In the genomic region with DNA sequence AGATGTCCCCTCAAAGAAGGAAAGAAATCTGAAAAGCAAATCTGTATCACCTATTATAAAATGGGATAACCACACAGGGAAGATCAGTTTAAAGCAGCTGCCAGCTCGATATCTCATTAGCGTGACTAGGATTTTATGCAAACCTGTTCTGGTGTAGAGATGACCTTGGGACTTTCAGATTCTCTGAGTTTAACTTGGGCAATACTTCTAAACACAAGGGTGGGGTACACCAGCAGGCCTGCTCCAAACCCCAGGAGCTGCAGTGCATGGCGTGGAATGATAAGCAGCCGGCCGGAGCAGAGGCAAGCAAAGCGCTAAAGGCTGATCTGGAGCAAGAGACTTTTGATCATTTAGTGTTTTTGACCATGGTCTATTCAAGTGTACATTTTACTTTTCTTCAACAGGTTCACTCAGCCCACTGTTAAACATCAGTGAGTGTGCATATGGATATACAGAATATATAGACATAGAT, we compare ENCODE assay signal across 1 cellular context.
TF ChIP-seq lines count a peak whose summit lies in the region.

No MANE protein-coding gene starts in this region.

TF ChIP-seq in HepG2, 621 proteins besides CTCF, POLR2A, EP300 and RAD21 (continued from another document):
- TF ChIP-seq, protein P1, sequence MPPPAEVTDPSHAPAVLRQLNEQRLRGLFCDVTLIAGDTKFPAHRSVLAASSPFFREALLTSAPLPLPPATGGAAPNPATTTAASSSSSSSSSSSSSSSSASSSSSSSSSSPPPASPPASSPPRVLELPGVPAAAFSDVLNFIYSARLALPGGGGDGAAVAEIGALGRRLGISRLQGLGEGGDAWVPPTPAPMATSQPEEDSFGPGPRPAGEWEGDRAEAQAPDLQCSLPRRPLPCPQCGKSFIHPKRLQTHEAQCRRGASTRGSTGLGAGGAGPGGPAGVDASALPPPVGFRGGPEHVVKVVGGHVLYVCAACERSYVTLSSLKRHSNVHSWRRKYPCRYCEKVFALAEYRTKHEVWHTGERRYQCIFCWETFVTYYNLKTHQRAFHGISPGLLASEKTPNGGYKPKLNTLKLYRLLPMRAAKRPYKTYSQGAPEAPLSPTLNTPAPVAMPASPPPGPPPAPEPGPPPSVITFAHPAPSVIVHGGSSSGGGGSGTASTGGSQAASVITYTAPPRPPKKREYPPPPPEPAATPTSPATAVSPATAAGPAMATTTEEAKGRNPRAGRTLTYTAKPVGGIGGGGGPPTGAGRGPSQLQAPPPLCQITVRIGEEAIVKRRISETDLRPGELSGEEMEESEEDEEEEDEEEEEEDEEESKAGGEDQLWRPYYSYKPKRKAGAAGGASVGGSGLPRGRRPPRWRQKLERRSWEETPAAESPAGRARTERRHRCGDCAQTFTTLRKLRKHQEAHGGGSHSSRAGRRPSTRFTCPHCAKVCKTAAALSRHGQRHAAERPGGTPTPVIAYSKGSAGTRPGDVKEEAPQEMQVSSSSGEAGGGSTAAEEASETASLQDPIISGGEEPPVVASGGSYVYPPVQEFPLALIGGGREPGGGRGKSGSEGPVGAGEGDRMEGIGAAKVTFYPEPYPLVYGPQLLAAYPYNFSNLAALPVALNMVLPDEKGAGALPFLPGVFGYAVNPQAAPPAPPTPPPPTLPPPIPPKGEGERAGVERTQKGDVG (CRISPR knock-in tag; IDR thresholded peaks at IDR 0.05; ENCODE audit: borderline replicate concordance) = no peak
- TF ChIP-seq ZNF546 (CRISPR knock-in tag; conservative IDR thresholded peaks at IDR 0.05) = no peak
- TF ChIP-seq PRMT3 (CRISPR knock-in tag; IDR thresholded peaks at IDR 0.05; ENCODE audit: borderline replicate concordance, low read depth) = no peak
- TF ChIP-seq MXD3 (CRISPR knock-in tag; IDR thresholded peaks at IDR 0.05) = no peak
- no peak for TF ChIP-seq MNT (IDR thresholded peaks at IDR 0.05)
- no peak for TF ChIP-seq IRF9 (CRISPR knock-in tag; IDR thresholded peaks at IDR 0.05; ENCODE audit: borderline replicate concordance)
- TF ChIP-seq SOX13 (IDR thresholded peaks at IDR 0.05) = no peak
- TF ChIP-seq SOX13 (CRISPR knock-in tag; conservative IDR thresholded peaks at IDR 0.05 in 1 of 2, IDR thresholded peaks at IDR 0.05 in 1 of 2) = no peak
- peak; percentile 45 for TF ChIP-seq IRF2 (CRISPR knock-in tag; IDR thresholded peaks at IDR 0.05)
- no peak for TF ChIP-seq TFAP4 (IDR thresholded peaks at IDR 0.05; ENCODE audit: borderline replicate concordance, low read depth)
- peak; percentile 37; the same call in 1 of the 2 replicates for TF ChIP-seq KLF6 (CRISPR knock-in tag; IDR thresholded peaks at IDR 0.05)
- no peak for TF ChIP-seq ZNF337 (CRISPR knock-in tag; IDR thresholded peaks at IDR 0.05; ENCODE audit: borderline replicate concordance, low read depth)
- TF ChIP-seq ZNF781 (CRISPR knock-in tag; IDR thresholded peaks at IDR 0.05; ENCODE audit: borderline replicate concordance, not compliant biosample characterization) = peak; percentile 20
- TF ChIP-seq KDM6A (CRISPR knock-in tag; IDR thresholded peaks at IDR 0.05; ENCODE audit: low read depth) = no peak
